ENCODE assay signal across 8 cellular contexts in the genomic region with DNA sequence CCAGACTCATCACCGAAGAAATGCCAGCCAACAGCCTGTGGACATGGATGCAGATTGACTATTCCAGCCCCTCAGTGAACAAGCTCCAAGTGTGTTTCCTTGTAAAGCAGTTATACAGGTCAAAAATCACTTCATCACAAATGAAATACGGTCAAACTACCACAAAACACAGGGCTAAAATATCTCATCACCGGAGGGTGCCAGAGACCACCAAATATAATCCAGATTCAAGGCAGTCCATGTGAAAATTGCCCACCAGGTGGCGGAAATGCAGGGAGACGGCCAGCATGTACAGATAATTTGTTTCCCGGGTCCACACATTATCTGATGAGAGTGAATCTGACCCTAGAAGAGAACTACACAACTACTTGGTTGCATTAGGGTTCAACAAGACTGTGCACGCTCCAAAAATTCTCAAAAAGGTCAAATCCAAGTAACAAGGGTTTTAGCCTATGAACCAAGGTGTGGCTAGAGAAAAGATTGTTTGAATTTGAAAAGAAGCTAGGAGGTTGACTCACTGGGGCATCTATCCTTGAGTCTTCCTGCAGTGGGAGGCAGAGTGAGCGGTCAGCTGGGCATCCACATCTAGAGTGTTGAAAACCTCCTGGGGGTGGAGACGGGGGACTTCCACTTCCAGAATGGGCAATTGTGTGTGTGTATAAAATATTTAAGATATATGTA.
DNase-seq lines count a peak whose midpoint lies in the region; ATAC-seq, FAIRE-seq and TF ChIP-seq lines count a peak whose summit lies in the region.

No MANE protein-coding gene starts in this region.

- no peaks in the 10 kb centered on the region; the same call in 2 of the 3 replicates for H3K9me3 ChIP-seq in GM12878 (replicated peaks; ENCODE audit: control insufficient read depth, insufficient read depth, low read length)

- no peak overlapping the region for H2AFZ ChIP-seq in GM12878 (ENCODE audit: control insufficient read depth, low read depth, low read length)

- no peak overlapping the region for H3K9ac ChIP-seq in GM12878 (ENCODE audit: control insufficient read depth, insufficient read depth, low read length)

- no TSS peak for BruUV-seq in GM12878 (replicated peaks; lab: Mats Ljungman, UMichigan)

- ATAC-seq in GM12878 (peak; percentile 66), HG03442 (IDR thresholded peaks at IDR 0.05; ENCODE audit: unreplicated experiment) (no peak), HG02678 (IDR thresholded peaks at IDR 0.05; ENCODE audit: unreplicated experiment) (no peak)

- peak; percentile 79 for FAIRE-seq in GM12878 (lab: Jason Lieb, UNC)

- no peak overlapping the region for H3K4me3 ChIP-seq in GM12878

- peak; percentile 100 for TF ChIP-seq RAD21 in GM12878 (IDR thresholded peaks at IDR 0.05; ENCODE audit: insufficient read depth, low read depth, low read length)

- no peaks in the 10 kb centered on the region for H4K20me1 ChIP-seq in GM12878 (ENCODE audit: control insufficient read depth, insufficient read depth)

- SMC1A ChIA-PET in GM12878 (lab: Charles Lee; ENCODE audit: uncharacterized antibody, unreplicated experiment), result interaction anchor here (0.6 to 8.9 kb wide), 77 partner anchors 10 to 978 kb away, joined by 3 to 277 read pairs (median 5); a partner anchor contains a TSS

- RAD21 ChIA-PET in GM12878 (lab: Charles Lee; ENCODE audit: unreplicated experiment), result interaction anchor here (0.6 to 9.0 kb wide), 60 partner anchors 10 to 898 kb away, joined by 3 to 281 read pairs (median 5); a partner anchor contains a TSS

- POLR2A ChIA-PET in GM12878 (lab: Charles Lee), result interaction anchor here (1.0 to 2.9 kb wide), 5 partner anchors 113 to 179 kb away, joined by 3 to 17 read pairs (median 6); no protein-coding TSS in a partner anchor

- H3K79me2 ChIP-seq in GM12878 (ENCODE audit: control insufficient read depth, insufficient read depth, low read length), result no peaks in the 10 kb centered on the region

- WGBS in GM12878 (ENCODE audit: insufficient coverage, insufficient replicate concordance, low lambda C conversion rate, missing lambda C conversion rate), result 18% methylated on average over 9 of the region's 9 CpGs

- no peak for TF ChIP-seq POLR2A in GM12878 (IDR thresholded peaks at IDR 0.05; ENCODE audit: low read depth, low read length)

- peak; percentile 96 for TF ChIP-seq CTCF in GM12801 (IDR thresholded peaks at IDR 0.05; ENCODE audit: extremely low read depth, insufficient read length)
- peak; percentile 81 to 100 (median 95); a peak in 5 of 6 replicates for TF ChIP-seq CTCF in GM12878 (IDR thresholded peaks at IDR 0.05 in 2 of 3, conservative IDR thresholded peaks at IDR 0.05 in 1 of 3; ENCODE audit: control insufficient read depth in 2 of 3, extremely low read depth in 1 of 3, insufficient read depth in 1 of 3, low read depth in 3 of 3, low read length in 3 of 3)

- H3K27ac ChIP-seq in GM12878 (ENCODE audit: control insufficient read depth, insufficient read depth), result no peak overlapping the region

- no peak for TF ChIP-seq EP300 in GM12878 (IDR thresholded peaks at IDR 0.05; ENCODE audit: borderline replicate concordance in 1 of 2, control insufficient read depth in 1 of 2, low read depth in 2 of 2, low read length in 2 of 2)

- CTCF ChIA-PET in GM12878 (lab: Yijun Ruan, JAX), result interaction anchor here (0.5 to 10.0 kb wide), 93 partner anchors 8 to 1022 kb away, joined by 3 to 539 read pairs (median 5); a partner anchor contains a TSS

- H3K27me3 ChIP-seq in GM12878 (replicated peaks in 1 of 2; ENCODE audit: control insufficient read depth in 2 of 2, insufficient read depth in 2 of 2, low read length in 1 of 2), result no peaks in the 10 kb centered on the region

- H3K4me2 ChIP-seq in GM12878 (ENCODE audit: control insufficient read depth, insufficient read depth), result no peak overlapping the region

- intact Hi-C loops in GM12878 (cut with micrococcal nuclease; ENCODE audit: unreplicated experiment), result loop anchor here (1.0 to 10.0 kb wide), 8 partner anchors 169 to 1022 kb away; no protein-coding TSS in a partner anchor

- DNase-seq in NCI-H1694 (lab: John Stamatoyannopoulos, UW) (peak; percentile 80), T1000 (lab: John Stamatoyannopoulos, UW) (peak; percentile 18), GM12878 (ENCODE audit: low read depth, low spot score) (peak; percentile 56), iPS-NIHi7 (ENCODE audit: extremely low spot score) (peak; percentile 78)
- peak; percentile 47 to 67 (median 58) for DNase-seq in stimulated activated CD4-positive, alpha-beta T cell treated with anti-CD3 and anti-CD28 coated beads, Interleukin-1b, Interleukin-23, amount 100 ng/mL, for 24 hours (ENCODE audit: low read depth in 4 of 4, low spot score in 1 of 4)

- peaks cover 11% of the 10 kb centered on the region for H3K4me1 ChIP-seq in GM12878 (ENCODE audit: control insufficient read depth, insufficient read depth, low read length)

- no peaks in the 10 kb centered on the region for H3K36me3 ChIP-seq in GM12878 (ENCODE audit: control insufficient read depth in 2 of 2, insufficient read depth in 2 of 2, low read length in 1 of 2)

- in situ Hi-C loops in GM12878 (cut with MboI), result loop anchor here (10.0 kb wide), 1 partner anchor 804 kb away; no protein-coding TSS in a partner anchor

TF ChIP-seq in GM12878, 131 proteins besides CTCF, POLR2A, EP300 and RAD21 (continues in another document):
- TF ChIP-seq POU2F2 (IDR thresholded peaks at IDR 0.05; ENCODE audit: borderline replicate concordance, low read depth, low read length), result peak; percentile 55; the same call in 1 of the 3 replicates
- peak; percentile 69; the same call in 1 of the 2 replicates for TF ChIP-seq ZSCAN29 (IDR thresholded peaks at IDR 0.05)
- no peak for TF ChIP-seq SIN3A (IDR thresholded peaks at IDR 0.05; ENCODE audit: low read depth, low read length)
- peak; percentile 80 for TF ChIP-seq SMARCA5 (IDR thresholded peaks at IDR 0.05)
- TF ChIP-seq YBX1 (IDR thresholded peaks at IDR 0.05), result no peak
- TF ChIP-seq, protein P1, sequence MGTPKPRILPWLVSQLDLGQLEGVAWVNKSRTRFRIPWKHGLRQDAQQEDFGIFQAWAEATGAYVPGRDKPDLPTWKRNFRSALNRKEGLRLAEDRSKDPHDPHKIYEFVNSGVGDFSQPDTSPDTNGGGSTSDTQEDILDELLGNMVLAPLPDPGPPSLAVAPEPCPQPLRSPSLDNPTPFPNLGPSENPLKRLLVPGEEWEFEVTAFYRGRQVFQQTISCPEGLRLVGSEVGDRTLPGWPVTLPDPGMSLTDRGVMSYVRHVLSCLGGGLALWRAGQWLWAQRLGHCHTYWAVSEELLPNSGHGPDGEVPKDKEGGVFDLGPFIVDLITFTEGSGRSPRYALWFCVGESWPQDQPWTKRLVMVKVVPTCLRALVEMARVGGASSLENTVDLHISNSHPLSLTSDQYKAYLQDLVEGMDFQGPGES (IDR thresholded peaks at IDR 0.05), result no peak
- TF ChIP-seq, protein P2, sequence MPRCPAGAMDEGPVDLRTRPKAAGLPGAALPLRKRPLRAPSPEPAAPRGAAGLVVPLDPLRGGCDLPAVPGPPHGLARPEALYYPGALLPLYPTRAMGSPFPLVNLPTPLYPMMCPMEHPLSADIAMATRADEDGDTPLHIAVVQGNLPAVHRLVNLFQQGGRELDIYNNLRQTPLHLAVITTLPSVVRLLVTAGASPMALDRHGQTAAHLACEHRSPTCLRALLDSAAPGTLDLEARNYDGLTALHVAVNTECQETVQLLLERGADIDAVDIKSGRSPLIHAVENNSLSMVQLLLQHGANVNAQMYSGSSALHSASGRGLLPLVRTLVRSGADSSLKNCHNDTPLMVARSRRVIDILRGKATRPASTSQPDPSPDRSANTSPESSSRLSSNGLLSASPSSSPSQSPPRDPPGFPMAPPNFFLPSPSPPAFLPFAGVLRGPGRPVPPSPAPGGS (IDR thresholded peaks at IDR 0.05; ENCODE audit: borderline replicate concordance, insufficient read depth, low read depth, low read length, poor library complexity, severe bottlenecking), result no peak
- peak; percentile 47 for TF ChIP-seq RUNX3 (IDR thresholded peaks at IDR 0.05; ENCODE audit: low read length)
- TF ChIP-seq MEF2B (IDR thresholded peaks at IDR 0.05; ENCODE audit: partially characterized antibody, poor library complexity, severe bottlenecking), result no peak
- TF ChIP-seq ZZZ3 (IDR thresholded peaks at IDR 0.05; ENCODE audit: control insufficient read depth, insufficient read length, low read depth), result no peak
- TF ChIP-seq, protein P3, sequence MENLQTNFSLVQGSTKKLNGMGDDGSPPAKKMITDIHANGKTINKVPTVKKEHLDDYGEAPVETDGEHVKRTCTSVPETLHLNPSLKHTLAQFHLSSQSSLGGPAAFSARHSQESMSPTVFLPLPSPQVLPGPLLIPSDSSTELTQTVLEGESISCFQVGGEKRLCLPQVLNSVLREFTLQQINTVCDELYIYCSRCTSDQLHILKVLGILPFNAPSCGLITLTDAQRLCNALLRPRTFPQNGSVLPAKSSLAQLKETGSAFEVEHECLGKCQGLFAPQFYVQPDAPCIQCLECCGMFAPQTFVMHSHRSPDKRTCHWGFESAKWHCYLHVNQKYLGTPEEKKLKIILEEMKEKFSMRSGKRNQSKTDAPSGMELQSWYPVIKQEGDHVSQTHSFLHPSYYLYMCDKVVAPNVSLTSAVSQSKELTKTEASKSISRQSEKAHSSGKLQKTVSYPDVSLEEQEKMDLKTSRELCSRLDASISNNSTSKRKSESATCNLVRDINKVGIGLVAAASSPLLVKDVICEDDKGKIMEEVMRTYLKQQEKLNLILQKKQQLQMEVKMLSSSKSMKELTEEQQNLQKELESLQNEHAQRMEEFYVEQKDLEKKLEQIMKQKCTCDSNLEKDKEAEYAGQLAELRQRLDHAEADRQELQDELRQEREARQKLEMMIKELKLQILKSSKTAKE (IDR thresholded peaks at IDR 0.05; ENCODE audit: low read depth, poor library complexity, severe bottlenecking), result peak; percentile 60
- TF ChIP-seq EZH2 (IDR thresholded peaks at IDR 0.05; ENCODE audit: borderline replicate concordance, control insufficient read depth, low read depth, low read length), result no peak
- no peak for TF ChIP-seq TCF3 (IDR thresholded peaks at IDR 0.05; ENCODE audit: borderline replicate concordance, insufficient read depth, low read depth, low read length)

Comparison
In these comparisons a context has a peak if more than half of its experiments do, and no peak if none do; other contexts are left out.
1. DNase-seq: peak in every context shown above with its lines; median percentile 80 in NCI-H1694; 78 in iPS-NIHi7; 58 in stimulated activated CD4-positive, alpha-beta T cell treated with anti-CD3 and anti-CD28 coated beads, Interleukin-1b, Interleukin-23, amount 100 ng/mL, for 24 hours; 56 in GM12878; 18 in T1000.